ENCODE assay signal across 2 cellular contexts in the genomic region with DNA sequence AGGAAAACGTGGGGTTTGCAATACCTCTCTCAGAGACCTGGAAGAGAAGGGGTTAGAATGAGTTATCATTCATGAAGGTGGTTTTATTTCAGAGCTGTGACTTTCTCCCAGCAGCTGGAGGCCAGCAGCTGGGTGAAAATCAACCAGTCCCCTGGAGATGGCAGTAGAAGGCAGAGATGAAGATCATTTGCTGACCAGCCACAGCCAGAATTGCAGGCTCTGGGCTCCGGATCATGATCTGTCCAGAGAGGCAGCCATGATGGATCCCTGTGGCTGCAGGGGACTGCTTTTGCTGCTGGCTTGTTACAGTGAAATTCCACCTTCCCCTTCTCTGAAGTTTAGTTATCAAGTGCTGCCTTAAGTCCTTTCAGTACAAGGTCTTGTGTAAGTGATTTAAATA.
A peak's percentile ranks its signal among the peaks of the same experiment; 100 is the strongest.
TF ChIP-seq lines count a peak whose summit lies in the region.

No MANE protein-coding gene starts in this region.

TF ChIP-seq in HCT116, 20 proteins besides CTCF, POLR2A, EP300 and RAD21:
- TF ChIP-seq YY1 (IDR thresholded peaks at IDR 0.05; ENCODE audit: extremely low read depth, insufficient replicate concordance, low read depth, low read length) = peak; percentile 42
- no peak for TF ChIP-seq FOSL1 (IDR thresholded peaks at IDR 0.05; ENCODE audit: low read depth)

TF ChIP-seq in WTC11, 78 proteins besides CTCF, POLR2A, EP300 and RAD21 (continued from another document):
- no peak for TF ChIP-seq KAT7 (CRISPR knock-in tag; IDR thresholded peaks at IDR 0.05; ENCODE audit: borderline replicate concordance)
